In the genomic region with DNA sequence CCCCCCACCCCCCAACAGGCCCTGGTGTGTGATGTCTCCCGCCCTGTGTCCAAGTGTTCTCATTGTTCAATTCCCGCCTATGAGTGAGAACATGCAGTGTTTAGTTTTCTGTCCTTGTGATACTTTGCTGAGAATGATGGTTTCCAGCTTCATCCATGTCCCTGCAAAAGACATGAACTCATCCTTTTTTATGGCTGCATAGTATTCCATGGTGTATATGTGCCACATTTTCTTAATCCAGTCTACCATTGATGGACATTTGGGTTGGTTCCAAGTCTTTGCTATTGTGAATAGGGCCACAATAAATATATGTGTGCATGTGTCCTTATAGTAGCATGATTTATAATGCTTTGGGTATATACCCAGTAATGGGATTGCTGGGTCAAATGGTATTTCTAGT, we compare ENCODE assay signal across 4 cellular contexts. TPM values are rescaled to one million over a fixed set of nuclear protein-coding genes. Genes with fewer than 3 reads are reported as not detected.
"Had no signal": no experiment of that assay in that cellular context is flagged by ENCODE, and none has a peak within 500 bp of the region (broad histone marks: within the 10 kb centered on the region; RNA-seq: fewer than 3 reads in every experiment).

No MANE protein-coding gene starts in this region.

RNA-seq across cellular contexts. Expression of a gene that starts 54.0 kb away (rescaled TPM):
- total RNA-seq: LHCN-M2, M059J, MCF 10A, NCI-H460 had no signal
